ENCODE assay signal across 3 cellular contexts in genomic region chr12:131491155-131491554, GRCh38.
"Had no signal": no experiment of that assay in that cellular context is flagged by ENCODE, and none has a peak within 500 bp of the region (broad histone marks: within the 10 kb centered on the region; RNA-seq: fewer than 3 reads in every experiment).

No MANE protein-coding gene starts in this region.

- DNase-seq: GDM1, GF-D8 had no signal

- H3K4me3 ChIP-seq: GM12878 had no signal

- ATAC-seq: GM12878 had no signal
